ENCODE assay signal across 8 cellular contexts in the genomic region with DNA sequence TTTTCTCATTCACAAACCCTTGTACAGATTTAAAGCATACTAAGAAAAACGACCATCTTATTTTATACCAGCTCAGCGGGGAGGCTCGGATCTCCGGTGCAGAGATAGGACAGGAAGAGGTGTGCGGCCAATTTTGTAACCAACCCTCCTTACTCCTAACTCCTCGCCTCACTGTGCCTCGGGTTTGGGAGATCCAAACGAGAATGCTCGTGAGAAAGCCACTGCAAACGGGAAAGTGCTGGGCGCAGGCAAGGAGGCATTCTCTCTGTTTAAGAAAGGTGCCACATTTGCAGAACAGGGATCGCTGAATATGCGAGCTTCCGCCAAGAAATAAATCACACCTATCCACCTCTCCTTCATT. TPM values are rescaled to one million over a fixed set of nuclear protein-coding genes. Genes with fewer than 3 reads are reported as not detected.
DNase-seq lines count a peak whose midpoint lies in the region; ATAC-seq and TF ChIP-seq lines count a peak whose summit lies in the region.

No MANE protein-coding gene starts in this region.

- no peaks in the 10 kb centered on the region for H3K9me3 ChIP-seq in mucosa of descending colon

- H3K4me3 ChIP-seq in NB4 (ENCODE audit: low read depth, low read length) (peak overlapping the region; percentile 90), mucosa of descending colon (no peak overlapping the region)

- no peaks in the 10 kb centered on the region for H3K27me3 Mint-ChIP-seq in chondrocyte (ENCODE audit: low read depth)

- DNase-seq in activated CD4-positive, alpha-beta T cell treated with anti-CD3 and anti-CD28 coated beads for 48 hours: peak; percentile 27
- no peak for DNase-seq in activated CD4-positive, alpha-beta T cell treated with anti-CD3 and anti-CD28 coated beads for 1 hour
- peak; percentile 61 for DNase-seq in NB4 (ENCODE audit: low read depth)
- no peak for DNase-seq in chondrocyte (ENCODE audit: low spot score)
- peak; percentile 19 to 49 (median 45) for DNase-seq in mucosa of descending colon
- DNase-seq in NCI-H1417 treated with DMSO at 0.1 percent for 48 hours (lab: John Stamatoyannopoulos, UW): no peak
- no peak for DNase-seq in putamen (ENCODE audit: low spot score)

- no peaks in the 10 kb centered on the region for H3K9me3 Mint-ChIP-seq in chondrocyte (ENCODE audit: low read depth)

- intact Hi-C loops in mucosa of descending colon (cut with DNase I, micrococcal nuclease): no loop called here

- H3K36me3 Mint-ChIP-seq in chondrocyte (ENCODE audit: low read depth): peaks cover 4% of the 10 kb centered on the region

- peak overlapping the region; percentile 82 for H3K27ac Mint-ChIP-seq in chondrocyte (ENCODE audit: unreplicated experiment)

- peaks cover 9% of the 10 kb centered on the region for H3K4me1 ChIP-seq in mucosa of descending colon (ENCODE audit: low read depth)

- TF ChIP-seq CTCF in NB4 (IDR thresholded peaks at IDR 0.05; ENCODE audit: low read depth, low read length) (no peak), chondrocyte (IDR thresholded peaks at IDR 0.05) (no peak), mucosa of descending colon (IDR thresholded peaks at IDR 0.05) (no peak)

- ATAC-seq in mucosa of descending colon: no peak
- no peak for ATAC-seq in HG02840 (IDR thresholded peaks at IDR 0.05; ENCODE audit: low FRiP score, unreplicated experiment)

- no peak for TF ChIP-seq POLR2A in NB4 (IDR thresholded peaks at IDR 0.05; ENCODE audit: extremely low read depth, insufficient read length)

- H3K4me3 Mint-ChIP-seq in chondrocyte (ENCODE audit: unreplicated experiment): peak overlapping the region; percentile 84

- H3K36me3 ChIP-seq in mucosa of descending colon (ENCODE audit: low read depth): no peaks in the 10 kb centered on the region

- H3K4me1 Mint-ChIP-seq in chondrocyte (ENCODE audit: low read depth): peaks cover 35% of the 10 kb centered on the region

RNA-seq across cellular contexts. Expression of gene KDSR, which starts 1.1 kb away (rescaled TPM):
- 64.2 to 73.9 TPM (median 69.8 TPM) in 3 replicates for total RNA-seq in chondrocyte
- total RNA-seq in mucosa of descending colon: 10 to 100 TPM; 33.6 to 79.4 (median 51.4) TPM

RNA-seq across cellular contexts. Expression of gene BCL2, which starts 46.3 kb away (rescaled TPM):
- total RNA-seq in chondrocyte (4.2 to 8.6 TPM (median 8.4 TPM) in 3 replicates), mucosa of descending colon (10 to 100 TPM; 17.7 to 25.7 (median 20.5) TPM)

RNA-seq across cellular contexts. Expression of gene VPS4B, which starts 56.4 kb away (rescaled TPM):
- total RNA-seq in chondrocyte (54.9 to 64.8 TPM (median 55.1 TPM) in 3 replicates), mucosa of descending colon (100 to 1,000 TPM in 2 of 3 donors, 10 to 100 TPM in 1; 83.8 to 167 (median 116) TPM)

Comparison
In these comparisons a context has a peak if more than half of its experiments do, and no peak if none do; other contexts are left out.
1. DNase-seq: peak in activated CD4-positive, alpha-beta T cell treated with anti-CD3 and anti-CD28 coated beads for 48 hours (single experiment), NB4 (single experiment) and mucosa of descending colon (3 of 3); none in activated CD4-positive, alpha-beta T cell treated with anti-CD3 and anti-CD28 coated beads for 1 hour (single experiment), chondrocyte (single experiment), NCI-H1417 treated with DMSO at 0.1 percent for 48 hours (single experiment) and putamen (single experiment).